ENCODE assay signal across 16 cellular contexts in the genomic region with DNA sequence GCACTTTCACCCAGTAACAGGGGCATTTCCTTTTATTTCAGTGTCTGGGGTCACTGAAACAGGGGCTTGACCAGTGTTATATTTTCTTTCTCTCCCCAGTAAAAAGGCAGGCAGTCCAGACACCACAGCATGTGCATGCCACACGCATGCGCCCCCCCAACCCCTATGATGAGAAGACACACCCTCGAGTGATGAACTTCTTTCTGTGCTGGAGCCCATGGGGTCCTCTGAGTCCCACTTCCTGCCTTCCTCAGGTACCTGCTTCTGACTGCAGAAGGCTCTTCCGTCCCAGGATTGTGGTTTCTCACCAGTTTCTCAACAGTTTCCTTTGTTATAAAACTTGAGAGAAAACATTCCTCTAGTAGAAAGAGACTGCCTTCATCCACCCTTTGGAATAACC. TPM values are rescaled to one million over a fixed set of nuclear protein-coding genes. Genes with fewer than 3 reads are reported as not detected.
DNase-seq lines count a peak whose midpoint lies in the region; ATAC-seq, FAIRE-seq and TF ChIP-seq lines count a peak whose summit lies in the region.
"Had no signal": no experiment of that assay in that cellular context is flagged by ENCODE, and none has a peak within 500 bp of the region (broad histone marks: within the 10 kb centered on the region; RNA-seq: fewer than 3 reads in every experiment).

No MANE protein-coding gene starts in this region.

- no peaks in the 10 kb centered on the region for H3K36me3 ChIP-seq in KOPT-K1 (ENCODE audit: insufficient read depth, low read length)
- no peaks in the 10 kb centered on the region for H3K36me3 ChIP-seq in K562 (ENCODE audit: control insufficient read depth, insufficient read depth, low read length)

- no peaks in the 10 kb centered on the region for H3K9me3 Mint-ChIP-seq in activated naive CD4-positive, alpha-beta T cell treated with anti-CD3 and anti-CD28 coated beads, Interleukin-2, amount 50 U/mL, for 24 hours
- H3K9me3 Mint-ChIP-seq: CD4-positive, CD25-positive, alpha-beta regulatory T cell; HFFc6 had no signal

- no peak overlapping the region for H2AFZ ChIP-seq in K562 (ENCODE audit: low read depth, low read length)

- no peak overlapping the region for H3K4me2 ChIP-seq in K562 (ENCODE audit: insufficient read depth, low read length)
- H3K4me2 ChIP-seq: KMS-11 had no signal

- peak overlapping the region; percentile 8 for H3K27ac Mint-ChIP-seq in activated naive CD4-positive, alpha-beta T cell treated with anti-CD3 and anti-CD28 coated beads, Interleukin-2, amount 50 U/mL, for 24 hours
- H3K27ac Mint-ChIP-seq: HFFc6 had no signal

- H3K9me3 ChIP-seq in KOPT-K1 (ENCODE audit: insufficient read depth, low read length, poor library complexity, severe bottlenecking), result no peaks in the 10 kb centered on the region
- H3K9me3 ChIP-seq in K562 (replicated peaks; ENCODE audit: control insufficient read depth, insufficient read depth, low read depth, low read length), result no peaks in the 10 kb centered on the region

- CTCF ChIA-PET in K562 (lab: Yijun Ruan, JAX; ENCODE audit: low intra/inter-chr PET ratio), result no interaction called here

- 4% methylated on average over 4 of the region's 4 CpGs for WGBS in K562 (ENCODE audit: insufficient coverage, low coverage, missing lambda C conversion rate)

- no peak for ATAC-seq in K562
- ATAC-seq in stimulated activated naive CD8-positive, alpha-beta T cell treated with anti-CD3 and anti-CD28 coated beads, Interleukin-15, Interleukin-2, amounts not matched to agents 100 U/mL and 50 U/mL, for 24 hours, result no peak

- H3K79me2 ChIP-seq in K562 (ENCODE audit: control insufficient read depth, insufficient read depth, low read length), result no peaks in the 10 kb centered on the region

- TF ChIP-seq RAD21 in K562 (CRISPR knock-in tag; conservative IDR thresholded peaks at IDR 0.05 in 1 of 2, IDR thresholded peaks at IDR 0.05 in 1 of 2), result no peak

- H3K4me3 ChIP-seq in K562, result no peak overlapping the region

- TF ChIP-seq CTCF in K562 (IDR thresholded peaks at IDR 0.05 in 2 of 3, conservative IDR thresholded peaks at IDR 0.05 in 1 of 3; ENCODE audit: insufficient read depth in 2 of 3, low read depth in 1 of 3, low read length in 3 of 3), result no peak

- no peak for DNase-seq in activated naive CD4-positive, alpha-beta T cell treated with Interleukin-2 at 50 U/mL for 16 hours
- DNase-seq in K562 (ENCODE audit: extremely low read depth in 1 of 4, low spot score in 3 of 4), result no peak
- DNase-seq in stimulated activated naive CD8-positive, alpha-beta T cell treated with anti-CD3 and anti-CD28 coated beads, Interleukin-15, Interleukin-2, amounts not matched to agents 100 U/mL and 50 U/mL, for 24 hours, result peak; percentile 13
- DNase-seq in stimulated activated CD4-positive, alpha-beta T cell treated with anti-CD3 and anti-CD28 coated beads, Interleukin-4, amount 100 ng/mL, for 4 hours, result no peak
- no peak for DNase-seq in KG1 (lab: John Stamatoyannopoulos, UW)
- no peak for DNase-seq in NOMO-1 (lab: John Stamatoyannopoulos, UW; ENCODE audit: unreplicated experiment in 2 of 2)
- DNase-seq: HFFc6, NCI-H1417 treated with DMSO at 0.1 percent for 48 hours, NCI-H2029, NCI-H510A treated with DMSO at 0.1 percent for 48 hours, OCI-M1 had no signal

- no peak overlapping the region for H3K4me3 Mint-ChIP-seq in activated naive CD4-positive, alpha-beta T cell treated with anti-CD3 and anti-CD28 coated beads, Interleukin-2, amount 50 U/mL, for 24 hours
- H3K4me3 Mint-ChIP-seq: CD4-positive, CD25-positive, alpha-beta regulatory T cell; HFFc6 had no signal

- no peak for TF ChIP-seq POLR2A in K562 (conservative IDR thresholded peaks at IDR 0.05)

- intact Hi-C loops in K562 (cut with micrococcal nuclease), result no loop called here

- H3K27me3 ChIP-seq in K562 (ENCODE audit: control insufficient read depth in 2 of 2, insufficient read depth in 2 of 2, low read length in 2 of 2), result peaks cover 28 to 54% of the 10 kb centered on the region in 2 experiments

- BruUV-seq in K562 (replicated peaks; lab: Mats Ljungman, UMichigan), result no TSS peak

- in situ Hi-C loops in K562 (cut with MboI), result no loop called here

- no peaks in the 10 kb centered on the region for H3K9me1 ChIP-seq in K562 (ENCODE audit: control insufficient read depth, insufficient read depth, low read length)

- H3K36me3 Mint-ChIP-seq in activated naive CD4-positive, alpha-beta T cell treated with anti-CD3 and anti-CD28 coated beads, Interleukin-2, amount 50 U/mL, for 24 hours, result no peaks in the 10 kb centered on the region
- H3K36me3 Mint-ChIP-seq: CD4-positive, CD25-positive, alpha-beta regulatory T cell had no signal

- no peak for TF ChIP-seq EP300 in K562 (IDR thresholded peaks at IDR 0.05; ENCODE audit: low read length)

- no peak for FAIRE-seq in K562 (lab: Jason Lieb, UNC)

- no peaks in the 10 kb centered on the region for H4K20me1 ChIP-seq in K562 (replicated peaks; ENCODE audit: control insufficient read depth, insufficient read depth, low read length)

- H3K9ac ChIP-seq in K562 (ENCODE audit: insufficient read depth in 1 of 2, low read depth in 2 of 2, low read length in 2 of 2), result no peak overlapping the region
- H3K9ac ChIP-seq: KMS-11 had no signal

- peaks cover 0 to 3% of the 10 kb centered on the region in 2 experiments; a peak in 2 of 5 replicates for H3K4me1 ChIP-seq in K562 (replicated peaks in 1 of 2; ENCODE audit: control insufficient read depth in 2 of 2, insufficient read depth in 2 of 2, low read length in 2 of 2)

- peaks cover 29% of the 10 kb centered on the region for H3K4me1 Mint-ChIP-seq in activated naive CD4-positive, alpha-beta T cell treated with anti-CD3 and anti-CD28 coated beads, Interleukin-2, amount 50 U/mL, for 24 hours

- H3K27ac ChIP-seq in KOPT-K1 (ENCODE audit: low read depth, low read length, poor library complexity, severe bottlenecking) (peak overlapping the region; percentile 51), K562 (ENCODE audit: extremely low read depth, low read depth, low read length) (no peak overlapping the region)
- H3K27ac ChIP-seq: HL-60, KMS-11 had no signal

- POLR2A ChIA-PET in K562 (lab: Yijun Ruan, JAX), result no interaction called here

- H3K27me3 Mint-ChIP-seq in activated naive CD4-positive, alpha-beta T cell treated with anti-CD3 and anti-CD28 coated beads, Interleukin-2, amount 50 U/mL, for 24 hours, result no peaks in the 10 kb centered on the region

TF ChIP-seq in K562, 482 proteins besides CTCF, POLR2A, EP300 and RAD21:
- TF ChIP-seq NCOR1 (IDR thresholded peaks at IDR 0.05) (no peak), NRF1 (conservative IDR thresholded peaks at IDR 0.05 in 1 of 2, IDR thresholded peaks at IDR 0.05 in 1 of 2) (peak; percentile 56 to 63)

RNA-seq across cellular contexts. Expression of a gene that starts 45.7 kb away (rescaled TPM):
- 36.6 and 77.1 TPM in 2 replicates for total RNA-seq in K562 (2011; cell fraction: chromatin; rRNA removed; ENCODE audit: low replicate concordance)
- 21.0 and 25.4 TPM in 2 replicates for total RNA-seq in K562 (2011; cell fraction: nucleolus; rRNA removed)
- total RNA-seq in K562 (2011; cell fraction: nucleoplasm; rRNA removed), result 41.9 and 56.9 TPM in 2 replicates
- total RNA-seq in K562 (2014; rRNA removed), result 10.9 and 14.8 TPM in 2 replicates
- 26.0 and 27.2 TPM in 2 replicates for total RNA-seq in K562 (2014; rRNA removed; fragmentation: Illumina TruSeq; extraction: Trizol)
- 23.0 and 24.3 TPM in 2 replicates for total RNA-seq in K562 (2015; rRNA removed; fragmentation: Illumina TruSeq; extraction: Trizol)
- total RNA-seq in K562 (2021), result 17.3 and 19.2 TPM in 2 replicates
- 23.6 and 26.0 TPM in 2 replicates for polyA plus RNA-seq in K562 (2011; rRNA removed)
- polyA plus RNA-seq in K562 (2011; cell fraction: cytosol; rRNA removed), result 8.5 and 15.4 TPM in 2 replicates
- polyA plus RNA-seq in K562 (2011; cell fraction: nucleus; rRNA removed), result 19.9 and 23.7 TPM in 2 replicates
- 14.1 and 17.3 TPM in 2 replicates for polyA plus RNA-seq in K562 (2012)
- 19.0 and 22.6 TPM in 2 replicates for polyA plus RNA-seq in K562 (2014; fragmentation: Illumina TruSeq; extraction: Trizol)
- 1 to 10 TPM; 5.6 to 7.6 TPM for polyA plus RNA-seq in K562 (2014; fragmentation: Nextera tagmentation; extraction: Ambion mirVana)
- polyA plus RNA-seq in K562 (2014; rRNA removed), result 19.9 and 22.0 TPM in 2 replicates
- polyA minus RNA-seq in K562 (2011; rRNA and poly(A)+ RNA removed), result 30.4 and 31.4 TPM in 2 replicates
- 15.7 TPM in 2 replicates for polyA minus RNA-seq in K562 (2011; cell fraction: cytosol; rRNA and poly(A)+ RNA removed)
- 9.8 and 14.0 TPM in 2 replicates for polyA minus RNA-seq in K562 (2011; cell fraction: nucleus; rRNA and poly(A)+ RNA removed)
